8 cellular contexts compared by ENCODE assay signal in genomic region chr13:26253787-26254582, GRCh38. TPM values are rescaled to one million over a fixed set of nuclear protein-coding genes. Genes with fewer than 3 reads are reported as not detected.
A peak's percentile ranks its signal among the peaks of the same experiment; 100 is the strongest.
DNase-seq lines count a peak whose midpoint lies in the region; ATAC-seq, FAIRE-seq and TF ChIP-seq lines count a peak whose summit lies in the region.

Gene CDK8, plus strand, starts transcription at chr13:26254129. Its CDS starts 513 bp downstream, at chr13:26254642.

- peak within 1 kb of the TSS; percentile 93 for H3K4me3 ChIP-seq in OCI-LY3 (ENCODE audit: low read length)
- H3K4me3 ChIP-seq in endothelial cell of umbilical vein (replicated peaks in 1 of 3; ENCODE audit: insufficient read depth in 1 of 3, low read depth in 1 of 3, low read length in 3 of 3): peak within 1 kb of the TSS; percentile 65 to 95 (median 71)

- H3K36me3 ChIP-seq in OCI-LY3 (replicated peaks; ENCODE audit: low read depth, low read length): no peaks in the 10 kb centered on the region
- no peaks in the 10 kb centered on the region for H3K36me3 ChIP-seq in endothelial cell of umbilical vein (ENCODE audit: control insufficient read depth in 2 of 2, extremely low read depth in 1 of 2, insufficient read depth in 2 of 2, low read length in 2 of 2)

- no TSS peak for BruUV-seq in endothelial cell of umbilical vein (replicated peaks; lab: Mats Ljungman, UMichigan)

- FAIRE-seq in endothelial cell of umbilical vein (lab: Jason Lieb, UNC): peak; percentile 78

- DNase-seq in DMS 273 treated with DMSO at 0.1 percent for 48 hours (lab: John Stamatoyannopoulos, UW) (peak; percentile 78), HuH-7.5 (ENCODE audit: low spot score) (peak; percentile 59), endothelial cell of umbilical vein (ENCODE audit: low read depth, low spot score) (peak; percentile 89), midbrain (lab: John Stamatoyannopoulos, UW) (peak; percentile 96)
- DNase-seq in activated CD8-positive, alpha-beta memory T cell treated with anti-CD3 and anti-CD28 coated beads, Interleukin-2, amount 50 U/mL, for 48 hours: peak; percentile 93
- peak; percentile 78 to 80 for DNase-seq in stimulated activated CD8-positive, alpha-beta memory T cell treated with anti-CD3 and anti-CD28 coated beads, Interleukin-15, amount 100 ng/mL, for 48 hours (ENCODE audit: low read depth in 2 of 2)

- POLR2A ChIA-PET in endothelial cell of umbilical vein (lab: Charles Lee): no interaction called here

- CTCF ChIA-PET in endothelial cell of umbilical vein (lab: Charles Lee): interaction anchor here (0.9 to 1.9 kb wide), 2 partner anchors 444 to 445 kb away, joined by 4 to 13 read pairs; no protein-coding TSS in a partner anchor

- peak; percentile 89 for ATAC-seq in GM21528 (IDR thresholded peaks at IDR 0.05; ENCODE audit: low FRiP score, unreplicated experiment)

- H3K27ac ChIP-seq in OCI-LY3 (ENCODE audit: low read length) (peak within 1 kb of the TSS; percentile 81), endothelial cell of umbilical vein (ENCODE audit: insufficient read depth, low read depth, low read length) (peak within 1 kb of the TSS; percentile 75)

- no peak for TF ChIP-seq POLR2A in endothelial cell of umbilical vein (IDR thresholded peaks at IDR 0.05; ENCODE audit: low read depth, low read length)

- H3K4me2 ChIP-seq in OCI-LY3 (ENCODE audit: low read length): peak within 1 kb of the TSS; percentile 70
- peak within 1 kb of the TSS; percentile 100 for H3K4me2 ChIP-seq in endothelial cell of umbilical vein (ENCODE audit: insufficient read depth, low read length)

- dilution Hi-C loops in endothelial cell of umbilical vein (cut with MboI; ENCODE audit: extremely low pct_ligation_motif_present, low sequenced_read_pairs): no loop called here

- H2AFZ ChIP-seq in OCI-LY3 (ENCODE audit: low read depth, low read length) (peak within 1 kb of the TSS; percentile 90), endothelial cell of umbilical vein (ENCODE audit: low read depth, low read length) (peak within 1 kb of the TSS; percentile 95)

- intact Hi-C loops in endothelial cell of umbilical vein (cut with micrococcal nuclease): loop anchor here (1.0 to 2.0 kb wide), 4 partner anchors 33 to 444 kb away; no protein-coding TSS in a partner anchor

- TF ChIP-seq CTCF in OCI-LY3 (IDR thresholded peaks at IDR 0.05; ENCODE audit: low read depth, low read length): no peak
- no peak for TF ChIP-seq CTCF in endothelial cell of umbilical vein (IDR thresholded peaks at IDR 0.05; ENCODE audit: extremely low read depth in 1 of 2, insufficient read depth in 1 of 2, low read depth in 1 of 2, low read length in 2 of 2)

- H3K9me3 ChIP-seq in OCI-LY3 (ENCODE audit: insufficient read depth, low read length): no peaks in the 10 kb centered on the region
- no peaks in the 10 kb centered on the region for H3K9me3 ChIP-seq in endothelial cell of umbilical vein (replicated peaks; ENCODE audit: control insufficient read depth, insufficient read depth, low read length)

- H3K4me1 ChIP-seq in OCI-LY3 (ENCODE audit: low read length): peaks cover 28% of the 10 kb centered on the region
- peaks cover 18% of the 10 kb centered on the region for H3K4me1 ChIP-seq in endothelial cell of umbilical vein (ENCODE audit: control insufficient read depth, extremely low read depth, insufficient read depth, low read length)

- peaks cover 51% of the 10 kb centered on the region for H3K79me2 ChIP-seq in OCI-LY3 (ENCODE audit: low read length)
- peaks cover 32% of the 10 kb centered on the region for H3K79me2 ChIP-seq in endothelial cell of umbilical vein (ENCODE audit: control insufficient read depth, insufficient read depth, low read length)

- peaks cover 31% of the 10 kb centered on the region for H4K20me1 ChIP-seq in OCI-LY3 (ENCODE audit: insufficient read depth, low read length)
- H4K20me1 ChIP-seq in endothelial cell of umbilical vein (replicated peaks; ENCODE audit: control insufficient read depth, extremely low read depth, insufficient read depth, low read length): peaks cover 9% of the 10 kb centered on the region

- no peaks in the 10 kb centered on the region for H3K9me1 ChIP-seq in endothelial cell of umbilical vein (replicated peaks; ENCODE audit: control insufficient read depth, extremely low read depth, insufficient read depth, low read length)

- H3K27me3 ChIP-seq in OCI-LY3 (ENCODE audit: low read depth, low read length): no peaks in the 10 kb centered on the region
- peaks cover 6 to 15% of the 10 kb centered on the region in 2 experiments for H3K27me3 ChIP-seq in endothelial cell of umbilical vein (ENCODE audit: control insufficient read depth in 2 of 2, insufficient read depth in 2 of 2, low read length in 2 of 2)

- H3K9ac ChIP-seq in OCI-LY3 (ENCODE audit: low read length) (peak within 1 kb of the TSS; percentile 83), endothelial cell of umbilical vein (replicated peaks; ENCODE audit: extremely low read depth, insufficient read depth, low read length) (peak within 1 kb of the TSS; percentile 78)

TF ChIP-seq in endothelial cell of umbilical vein, 7 proteins besides CTCF, POLR2A, EP300 and RAD21:
- no peak for TF ChIP-seq EZH2 (IDR thresholded peaks at IDR 0.05; ENCODE audit: borderline replicate concordance, low read depth, low read length, severe bottlenecking)
- peak; percentile 24 for TF ChIP-seq POLR2AphosphoS5 (IDR thresholded peaks at IDR 0.05; ENCODE audit: insufficient read depth, low read depth, low read length)
- TF ChIP-seq JUN (IDR thresholded peaks at IDR 0.05; ENCODE audit: borderline replicate concordance, insufficient read depth, insufficient read length, low read depth): no peak
- no peak for TF ChIP-seq MYC (IDR thresholded peaks at IDR 0.05; ENCODE audit: low read depth, low read length)
- TF ChIP-seq MAX (IDR thresholded peaks at IDR 0.05; ENCODE audit: insufficient read depth, insufficient read length): peak; percentile 11
- no peak for TF ChIP-seq GATA2 (IDR thresholded peaks at IDR 0.05; ENCODE audit: insufficient read depth, insufficient read length, low read depth, low read length)
- TF ChIP-seq FOS (IDR thresholded peaks at IDR 0.05; ENCODE audit: borderline replicate concordance, insufficient read depth, low read length): no peak

RNA-seq across cellular contexts. Expression of gene CDK8, which starts in this region (rescaled TPM):
- 11.9 and 13.3 TPM in 2 replicates for total RNA-seq in endothelial cell of umbilical vein
- 11.5 and 12.2 TPM in 2 replicates for polyA plus RNA-seq in endothelial cell of umbilical vein
- 10.3 and 11.8 TPM in 2 replicates for polyA plus RNA-seq in endothelial cell of umbilical vein (2011; cell fraction: cytosol; rRNA removed)
- 27.8 and 29.7 TPM in 2 replicates for polyA plus RNA-seq in endothelial cell of umbilical vein (2011; cell fraction: nucleus; rRNA removed)
- 9.8 and 12.7 TPM in 2 replicates for polyA plus RNA-seq in endothelial cell of umbilical vein (2012)
- 19.1 and 22.7 TPM in 2 replicates for polyA minus RNA-seq in endothelial cell of umbilical vein
- 6.0 TPM for polyA minus RNA-seq in endothelial cell of umbilical vein (2011; cell fraction: cytosol; rRNA and poly(A)+ RNA removed)
- 12.6 and 13.2 TPM in 2 replicates for polyA minus RNA-seq in endothelial cell of umbilical vein (2011; cell fraction: nucleus; rRNA and poly(A)+ RNA removed)

Comparison
In these comparisons a context has a peak if more than half of its experiments do, and no peak if none do; other contexts are left out.
1. Peak in every context shown above with its lines: DNase-seq, ATAC-seq, H3K4me3 ChIP-seq and H3K27ac ChIP-seq.